ENCODE assay signal across 11 cellular contexts in the genomic region with DNA sequence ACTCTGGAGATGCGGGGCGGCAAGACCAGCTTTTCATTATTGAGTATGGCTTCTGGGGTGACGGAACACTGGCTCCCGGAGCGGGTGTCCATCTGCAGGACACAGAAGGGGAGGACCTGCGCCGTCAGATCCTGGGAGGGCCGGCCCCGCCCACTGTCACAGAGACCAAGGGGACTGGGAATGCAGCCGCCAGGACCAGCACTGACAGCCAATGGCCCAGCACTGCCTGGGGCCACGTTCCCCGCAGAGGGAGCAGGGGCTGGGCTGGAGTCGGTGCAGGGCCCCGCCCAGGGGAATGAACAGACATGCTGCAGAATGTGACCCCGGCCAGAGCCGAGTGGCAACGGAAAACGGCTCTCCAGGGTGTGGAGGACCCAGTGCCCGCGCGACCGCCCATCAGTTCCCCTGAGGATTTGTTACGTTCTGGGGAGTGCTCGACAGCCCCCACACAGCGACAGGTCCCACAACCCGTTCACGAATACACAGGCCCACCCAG. TPM values are rescaled to one million over a fixed set of nuclear protein-coding genes. Genes with fewer than 3 reads are reported as not detected.
A peak's percentile ranks its signal among the peaks of the same experiment; 100 is the strongest.
DNase-seq lines count a peak whose midpoint lies in the region; TF ChIP-seq lines count a peak whose summit lies in the region.
"Had no signal": no experiment of that assay in that cellular context is flagged by ENCODE, and none has a peak within 500 bp of the region (broad histone marks: within the 10 kb centered on the region; RNA-seq: fewer than 3 reads in every experiment).

A gene with protein sequence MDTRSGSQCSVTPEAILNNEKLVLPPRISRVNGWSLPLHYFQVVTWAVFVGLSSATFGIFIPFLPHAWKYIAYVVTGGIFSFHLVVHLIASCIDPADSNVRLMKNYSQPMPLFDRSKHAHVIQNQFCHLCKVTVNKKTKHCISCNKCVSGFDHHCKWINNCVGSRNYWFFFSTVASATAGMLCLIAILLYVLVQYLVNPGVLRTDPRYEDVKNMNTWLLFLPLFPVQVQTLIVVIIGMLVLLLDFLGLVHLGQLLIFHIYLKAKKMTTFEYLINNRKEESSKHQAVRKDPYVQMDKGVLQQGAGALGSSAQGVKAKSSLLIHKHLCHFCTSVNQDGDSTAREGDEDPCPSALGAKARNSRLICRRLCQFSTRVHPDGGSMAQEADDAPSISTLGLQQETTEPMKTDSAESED (minus strand): TSS at position 476 of the 496 bp plus-strand sequence. CDS start 384 bp downstream, at position 92.

- H3K36me3 ChIP-seq in NT2/D1 (ENCODE audit: insufficient read depth, insufficient read length, low read length): peaks cover 11% of the 10 kb centered on the region
- H3K36me3 ChIP-seq in right atrium auricular region: no peaks in the 10 kb centered on the region
- no peaks in the 10 kb centered on the region for H3K36me3 ChIP-seq in sigmoid colon

- DNase-seq in NCI-H1436 (lab: John Stamatoyannopoulos, UW) (peak; percentile 1), NCI-H1436 treated with DMSO at 0.1 percent for 48 hours (lab: John Stamatoyannopoulos, UW) (no peak), NT2/D1 (ENCODE audit: low read depth, low spot score) (no peak), right atrium auricular region (ENCODE audit: low spot score) (no peak), sigmoid colon (peak; percentile 67), hepatic stellate cell (ENCODE audit: low spot score) (no peak)
- DNase-seq in activated CD4-positive, alpha-beta T cell treated with anti-CD3 and anti-CD28 coated beads, Interleukin-2, amount 50 U/mL, for 1 hour: no peak
- DNase-seq in activated naive CD4-positive, alpha-beta T cell treated with anti-CD3 and anti-CD28 coated beads, Interleukin-2, amount 50 U/mL, for 16 hours: no peak
- DNase-seq: hippocampal formation, T1000 had no signal

- H3K9ac ChIP-seq in NT2/D1 (ENCODE audit: insufficient read length, low read depth): peak within 1 kb of the TSS; percentile 32

- H3K4me3 ChIP-seq in NT2/D1 (ENCODE audit: insufficient read length, low read depth): no peak within 1 kb of the TSS
- peak within 1 kb of the TSS; percentile 17 to 39 for H3K4me3 ChIP-seq in right atrium auricular region
- peak within 1 kb of the TSS in 3 of 4 donors; percentile 5 to 28 (median 10) for H3K4me3 ChIP-seq in sigmoid colon
- H3K4me3 ChIP-seq: A549 had no signal

- no peaks in the 10 kb centered on the region for H3K27me3 ChIP-seq in NT2/D1 (ENCODE audit: insufficient read depth, insufficient read length)
- H3K27me3 ChIP-seq in right atrium auricular region: no peaks in the 10 kb centered on the region
- H3K27me3 ChIP-seq in sigmoid colon: peaks cover 4 to 52% (median 34%) of the 10 kb centered on the region in 3 donors

- TF ChIP-seq CTCF in right atrium auricular region (IDR thresholded peaks at IDR 0.05): no peak
- no peak for TF ChIP-seq CTCF in sigmoid colon (IDR thresholded peaks at IDR 0.05)

- intact Hi-C loops in sigmoid colon (cut with DNase I): no loop called here

- TF ChIP-seq POLR2A in sigmoid colon (IDR thresholded peaks at IDR 0.05): no peak

- no peaks in the 10 kb centered on the region for H3K9me3 ChIP-seq in NT2/D1 (ENCODE audit: insufficient read depth, low read length)
- no peaks in the 10 kb centered on the region for H3K9me3 ChIP-seq in right atrium auricular region
- H3K9me3 ChIP-seq in sigmoid colon: no peaks in the 10 kb centered on the region
- H3K9me3 ChIP-seq: A549 had no signal

- H3K4me1 ChIP-seq in NT2/D1 (ENCODE audit: insufficient read depth, insufficient read length) (peaks cover 9% of the 10 kb centered on the region), right atrium auricular region (peaks cover 0 to 12% of the 10 kb centered on the region in 2 donors), sigmoid colon (peaks cover 0 to 10% (median 6%) of the 10 kb centered on the region in 4 donors)
- H3K4me1 ChIP-seq: A549 had no signal

- 30 to 62% methylated on average over 27 of the region's 27 CpGs for WGBS in sigmoid colon, 2 donors

- no peak for TF ChIP-seq EP300 in sigmoid colon (IDR thresholded peaks at IDR 0.05)

- H3K27ac ChIP-seq in right atrium auricular region (peak within 1 kb of the TSS in 1 of 2 donors; percentile 26), sigmoid colon (no peak within 1 kb of the TSS)
- H3K27ac ChIP-seq: A549 had no signal

RNA-seq across cellular contexts. Expression of the gene that starts here (rescaled TPM):
- total RNA-seq in right atrium auricular region (10 to 100 TPM; 10.8 to 16.2 TPM), sigmoid colon (1 to 10 TPM; 1.8 to 8.0 (median 3.7) TPM)
- polyA plus RNA-seq in sigmoid colon: 1 to 10 TPM in 1 of 3 donors, under 1 TPM in 1, not detected in 1; 0.60 to 4.9 TPM

Comparison
In these comparisons a context has a peak if more than half of its experiments do, and no peak if none do; other contexts are left out.
1. DNase-seq: peak in NCI-H1436 (single experiment) and sigmoid colon (single experiment); none in NCI-H1436 treated with DMSO at 0.1 percent for 48 hours (single experiment), NT2/D1 (single experiment), right atrium auricular region (single experiment), activated CD4-positive, alpha-beta T cell treated with anti-CD3 and anti-CD28 coated beads, Interleukin-2, amount 50 U/mL, for 1 hour (single experiment), hepatic stellate cell (single experiment) and activated naive CD4-positive, alpha-beta T cell treated with anti-CD3 and anti-CD28 coated beads, Interleukin-2, amount 50 U/mL, for 16 hours (single experiment).